ENCODE assay signal across 20 cellular contexts in the genomic region with DNA sequence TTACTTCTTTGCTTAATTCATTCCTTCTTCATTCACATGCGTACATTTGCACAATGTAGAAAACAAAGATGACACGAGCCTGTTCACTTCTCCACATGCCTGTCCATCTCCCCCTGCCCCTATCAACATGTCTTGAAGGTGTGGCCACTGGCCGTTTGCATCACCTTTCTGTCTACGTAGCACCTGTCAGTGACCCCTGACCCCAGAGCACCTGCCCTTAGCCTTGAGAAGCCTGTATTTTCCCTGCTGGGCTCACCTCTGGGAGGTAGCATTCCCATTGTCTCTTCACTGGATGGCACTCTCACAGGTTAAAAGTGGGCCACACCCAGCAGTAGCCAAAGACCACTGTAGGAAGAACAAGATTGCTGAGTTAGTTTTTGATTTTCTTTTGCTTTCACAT.
"Had no signal": no experiment of that assay in that cellular context is flagged by ENCODE, and none has a peak within 500 bp of the region (broad histone marks: within the 10 kb centered on the region; RNA-seq: fewer than 3 reads in every experiment).

No MANE protein-coding gene starts in this region.

- DNase-seq: effector memory CD4-positive, alpha-beta T cell; gastrocnemius medialis; heart right ventricle; hypothalamus; islet precursor cell; lower lobe of right lung; natural killer cell; nucleus accumbens; ovary; right cardiac atrium; small intestine; stimulated activated CD4-positive, alpha-beta T cell treated with anti-CD3 and anti-CD28 coated beads, Interleukin-4, amount 100 ng/mL, for 1 hour; stimulated activated CD8-positive, alpha-beta memory T cell treated with anti-CD3 and anti-CD28 coated beads, Interleukin-4, amount 100 ng/mL, for 48 hours; stimulated activated naive CD8-positive, alpha-beta T cell treated with anti-CD3 and anti-CD28 coated beads, Interleukin-15, Interleukin-2, amounts not matched to agents 100 U/mL and 50 U/mL, for 24 hours; thyroid gland had no signal

- H3K4me1 ChIP-seq: lower lobe of right lung, neural progenitor cell, thyroid gland had no signal

- H3K9me3 ChIP-seq: esophagus muscularis mucosa, gastrocnemius medialis, heart right ventricle, lower lobe of right lung, ovary, suprapubic skin, thyroid gland had no signal

- H3K27ac ChIP-seq: epithelial cell of prostate, gastrocnemius medialis, lower lobe of right lung, neural progenitor cell, ovary, suprapubic skin, thyroid gland had no signal

- H3K27me3 ChIP-seq: esophagus muscularis mucosa, gastrocnemius medialis, heart right ventricle, neural progenitor cell, ovary, suprapubic skin, thyroid gland had no signal

- H3K4me3 ChIP-seq: esophagus muscularis mucosa, gastrocnemius medialis, heart right ventricle, lower lobe of right lung, neural progenitor cell, ovary, suprapubic skin, thyroid gland had no signal

- H3K36me3 ChIP-seq: esophagus muscularis mucosa, gastrocnemius medialis, heart right ventricle, lower lobe of right lung, neural progenitor cell, ovary, suprapubic skin, thyroid gland had no signal

- H3K9ac ChIP-seq: neural progenitor cell had no signal

- ATAC-seq: gastrocnemius medialis; heart right ventricle; lower lobe of right lung; natural killer cell; right cardiac atrium; stimulated activated effector memory CD8-positive, alpha-beta T cell treated with anti-CD3 and anti-CD28 coated beads, Interleukin-12 subunit alpha, Interleukin-12 subunit beta, amount 100 ng/mL, for 72 hours; stimulated activated naive CD8-positive, alpha-beta T cell treated with anti-CD3 and anti-CD28 coated beads, Interleukin-15, Interleukin-2, amounts not matched to agents 100 U/mL and 50 U/mL, for 24 hours had no signal

- H2AFZ ChIP-seq: neural progenitor cell had no signal

- H3K4me2 ChIP-seq: neural progenitor cell had no signal

- FAIRE-seq: small intestine had no signal
